Comparison of ENCODE assay signal across 29 cellular contexts in the genomic region with DNA sequence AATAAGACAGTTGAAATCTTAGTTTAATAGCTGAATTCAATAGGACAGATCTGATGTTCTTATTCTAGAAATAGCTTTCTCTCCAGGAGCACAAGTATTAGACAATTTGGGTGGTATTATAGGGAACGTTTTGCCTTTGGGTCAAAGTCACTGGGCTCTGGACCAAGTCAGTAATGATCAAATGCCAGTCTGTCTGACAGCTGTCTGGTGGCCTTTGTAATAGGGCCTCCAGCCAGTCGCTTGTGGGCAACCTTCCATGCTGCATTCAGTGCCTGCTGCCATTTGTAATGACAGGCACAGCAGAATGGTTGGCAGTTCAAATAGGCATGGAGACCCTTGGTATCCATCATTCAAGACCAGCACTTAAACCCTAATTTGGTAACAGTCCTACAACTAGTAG.
"Had no signal": no experiment of that assay in that cellular context is flagged by ENCODE, and none has a peak within 500 bp of the region (broad histone marks: within the 10 kb centered on the region; RNA-seq: fewer than 3 reads in every experiment).

No MANE protein-coding gene starts in this region.

- ATAC-seq: activated CD8-positive, alpha-beta T cell treated with anti-CD3 and anti-CD28 coated beads for 36 hours; activated naive CD4-positive, alpha-beta T cell treated with anti-CD3 and anti-CD28 coated beads, Interleukin-2, amount 50 U/mL, for 72 hours; activated T-cell treated with anti-CD3 and anti-CD28 coated beads, Interleukin-2, amount 50 U/mL, for 4 hours; activated T-cell treated with anti-CD3 and anti-CD28 coated beads, Interleukin-2, amount 50 U/mL, for 72 hours; activated T-helper 17 cell treated with anti-CD3 and anti-CD28 coated beads, Interleukin-2, amount 50 U/mL, for 72 hours; body of pancreas had no signal

- DNase-seq: activated B cell treated with CpG ODN at 0.5 μM for 24 hours; activated CD4-positive, alpha-beta memory T cell treated with anti-CD3 and anti-CD28 coated beads for 36 hours; activated CD4-positive, alpha-beta T cell treated with anti-CD3 and anti-CD28 coated beads for 4 hours; activated CD4-positive, alpha-beta T cell treated with anti-CD3 and anti-CD28 coated beads, Interleukin-2, amount 10 ng/mL, durations not matched to agents 24 days and 14 days; activated CD4-positive, alpha-beta T cell treated with anti-CD3 and anti-CD28 coated beads, Interleukin-2, amount 50 U/mL, for 1 hour; activated CD4-positive, alpha-beta T cell treated with anti-CD3 and anti-CD28 coated beads, Interleukin-2, amount 50 U/mL, for 4 hours; activated CD4-positive, CD25-positive, alpha-beta regulatory T cell treated with anti-CD3 and anti-CD28 coated beads, Interleukin-2, amount 50 U/mL, for 72 hours; activated CD8-positive, alpha-beta memory T cell treated with anti-CD3 and anti-CD28 coated beads, Interleukin-2, amount 50 U/mL, for 4 hours; activated CD8-positive, alpha-beta T cell treated with anti-CD3 and anti-CD28 coated beads for 36 hours; activated effector memory CD4-positive, alpha-beta T cell treated with anti-CD3 and anti-CD28 coated beads, Interleukin-2, amount 50 U/mL, for 16 hours; activated gamma-delta T cell treated with Interleukin-2 at 50 U/mL for 16 hours; activated naive CD4-positive, alpha-beta T cell; activated naive CD4-positive, alpha-beta T cell treated with anti-CD3 and anti-CD28 coated beads for 36 hours; activated naive CD4-positive, alpha-beta T cell treated with anti-CD3 and anti-CD28 coated beads, Interleukin-2, amount 50 U/mL, for 16 hours; activated naive CD8-positive, alpha-beta T cell treated with anti-CD3 and anti-CD28 coated beads for 36 hours; activated T-cell treated with anti-CD3 and anti-CD28 coated beads for 4 hours; activated T-cell treated with anti-CD3 and anti-CD28 coated beads, Interleukin-2, amount 50 U/mL, for 1 hour; activated T-cell treated with anti-CD3 and anti-CD28 coated beads, Interleukin-2, amount 50 U/mL, for 4 hours; activated T-cell treated with anti-CD3 and anti-CD28 coated beads, Interleukin-2, amount 50 U/mL, for 72 hours; adrenal gland; amniotic stem cell; aorta; body of pancreas; brain microvascular endothelial cell; central memory CD4-positive, alpha-beta T cell; T-helper 2 cell; T-helper 9 cell had no signal
